Comparison of ENCODE assay signal across 12 cellular contexts in genomic region chr4:119068529-119068962, GRCh38.
DNase-seq lines count a peak whose midpoint lies in the region; ATAC-seq, FAIRE-seq and TF ChIP-seq lines count a peak whose summit lies in the region.
"Had no signal": no experiment of that assay in that cellular context is flagged by ENCODE, and none has a peak within 500 bp of the region (broad histone marks: within the 10 kb centered on the region; RNA-seq: fewer than 3 reads in every experiment).

No MANE protein-coding gene starts in this region.

- H3K27me3 Mint-ChIP-seq in nephron progenitor cell (ENCODE audit: low read depth, poor library complexity): no peaks in the 10 kb centered on the region

- H3K9me3 ChIP-seq in Loucy (ENCODE audit: insufficient read depth, low read depth, low read length) (peaks cover 5% of the 10 kb centered on the region), H1 (ENCODE audit: insufficient read depth in 2 of 2, low read depth in 1 of 2, low read length in 1 of 2) (peaks cover 7 to 10% of the 10 kb centered on the region in 2 experiments)

- TF ChIP-seq RAD21 in H1 (IDR thresholded peaks at IDR 0.05 in 1 of 2, conservative IDR thresholded peaks at IDR 0.05 in 1 of 2; ENCODE audit: low read depth in 2 of 2, low read length in 2 of 2): no peak

- H3K4ac ChIP-seq in H1 (replicated peaks; ENCODE audit: insufficient read length, low read depth, low read length): no peak overlapping the region

- peaks cover 27% of the 10 kb centered on the region for H3K4me1 ChIP-seq in Loucy (ENCODE audit: insufficient read depth, low read length, poor library complexity, severe bottlenecking)
- peaks cover 0 to 9% (median 2%) of the 10 kb centered on the region in 4 experiments; a peak in 3 of 7 replicates for H3K4me1 ChIP-seq in H1 (replicated peaks in 1 of 4; ENCODE audit: control insufficient read depth in 3 of 4, insufficient read depth in 4 of 4, low read length in 3 of 4)

- H3K9me2 ChIP-seq in Loucy (replicated peaks; ENCODE audit: low read depth, low read length): no peaks in the 10 kb centered on the region

- POLR2A ChIA-PET in BJ (lab: Charles Lee) (no interaction called here), H1 (lab: Charles Lee; ENCODE audit: partially characterized antibody) (no interaction called here)

- no peaks in the 10 kb centered on the region for H3K79me1 ChIP-seq in H1 (ENCODE audit: low read depth, low read length)

- peak overlapping the region; percentile 29 for H3K27ac Mint-ChIP-seq in nephron progenitor cell
- no peak overlapping the region for H3K27ac Mint-ChIP-seq in activated naive CD4-positive, alpha-beta T cell treated with anti-CD3 and anti-CD28 coated beads, Interleukin-2, amount 50 U/mL, for 72 hours
- no peak overlapping the region for H3K27ac Mint-ChIP-seq in stimulated activated effector memory CD8-positive, alpha-beta T cell treated with anti-CD3 and anti-CD28 coated beads, Interleukin-12 subunit alpha, Interleukin-12 subunit beta, amount 100 ng/mL, for 72 hours
- H3K27ac Mint-ChIP-seq: T-cell had no signal

- no peak overlapping the region for H2BK120ac ChIP-seq in H1 (replicated peaks; ENCODE audit: low read depth, low read length)

- DNase-seq in BJ (ENCODE audit: low read depth) (peak; percentile 76), H1 (ENCODE audit: low read depth in 1 of 2, low spot score in 2 of 2) (peak in 1 of 2 experiments; percentile 10), nephron progenitor cell (no peak)
- DNase-seq in activated naive CD4-positive, alpha-beta T cell treated with anti-CD3 and anti-CD28 coated beads, Interleukin-2, amount 50 U/mL, for 72 hours (ENCODE audit: low spot score in 2 of 2): no peak
- DNase-seq in stimulated activated effector memory CD8-positive, alpha-beta T cell treated with anti-CD3 and anti-CD28 coated beads, Interleukin-12 subunit alpha, Interleukin-12 subunit beta, amount 100 ng/mL, for 72 hours (ENCODE audit: low spot score in 2 of 2): no peak
- DNase-seq in stimulated activated CD4-positive, alpha-beta T cell treated with anti-CD3 and anti-CD28 coated beads, Interleukin-2, amount 100 ng/mL, for 24 hours: no peak
- DNase-seq: activated CD4-positive, alpha-beta T cell treated with anti-CD3 and anti-CD28 coated beads, Interleukin-2, amount 50 U/mL, for 4 hours; activated effector memory CD4-positive, alpha-beta T cell treated with anti-CD3 and anti-CD28 coated beads, Interleukin-2, amount 50 U/mL, for 16 hours; T-cell had no signal

- 45% methylated on average over 3 of the region's 3 CpGs; no CpG with 5 or more reads in 1 of the 2 experiments for WGBS in H1 (ENCODE audit: extremely low coverage in 1 of 2, insufficient coverage in 1 of 2, insufficient read length in 1 of 2, insufficient replicate concordance in 2 of 2, low coverage in 1 of 2, low lambda C conversion rate in 2 of 2, missing lambda C conversion rate in 1 of 2), 2 experiments

- H3K9ac ChIP-seq in Loucy (ENCODE audit: low read depth, low read length, poor library complexity, severe bottlenecking) (peak overlapping the region; percentile 24), H1 (replicated peaks in 1 of 4; ENCODE audit: extremely low read depth in 1 of 4, low read depth in 3 of 4, low read length in 3 of 4) (no peak overlapping the region)

- CTCF ChIA-PET in BJ (lab: Yijun Ruan, JAX): no interaction called here
- CTCF ChIA-PET in H1 (lab: Charles Lee; ENCODE audit: partially characterized antibody): interaction anchor here (1.4 kb wide), 1 partner anchor 28 kb away, joined by 4 read pairs; no protein-coding TSS in a partner anchor

- no peak overlapping the region for H2BK5ac ChIP-seq in H1 (ENCODE audit: low read depth, low read length)

- H3K9me3 Mint-ChIP-seq in nephron progenitor cell: peaks cover 64% of the 10 kb centered on the region
- peaks cover 5 to 6% of the 10 kb centered on the region in 2 donors for H3K9me3 Mint-ChIP-seq in activated naive CD4-positive, alpha-beta T cell treated with anti-CD3 and anti-CD28 coated beads, Interleukin-2, amount 50 U/mL, for 72 hours
- H3K9me3 Mint-ChIP-seq in stimulated activated effector memory CD8-positive, alpha-beta T cell treated with anti-CD3 and anti-CD28 coated beads, Interleukin-12 subunit alpha, Interleukin-12 subunit beta, amount 100 ng/mL, for 72 hours: peaks cover 3% of the 10 kb centered on the region

- peaks cover 2% of the 10 kb centered on the region for H3K23me2 ChIP-seq in H1 (ENCODE audit: low read depth, low read length)

- H3K27me3 ChIP-seq in BJ (ENCODE audit: control insufficient read depth, insufficient read depth, low read length): no peaks in the 10 kb centered on the region
- no peaks in the 10 kb centered on the region for H3K27me3 ChIP-seq in Loucy (ENCODE audit: insufficient read depth, low read length, poor library complexity, severe bottlenecking)
- no peaks in the 10 kb centered on the region for H3K27me3 ChIP-seq in H1 (replicated peaks in 1 of 4; ENCODE audit: control insufficient read depth in 3 of 4, extremely low read depth in 1 of 4, insufficient read depth in 3 of 4, low read length in 3 of 4)

- H3K4me2 ChIP-seq in Loucy (ENCODE audit: low read depth, low read length, poor library complexity, severe bottlenecking) (peak overlapping the region; percentile 66), H1 (ENCODE audit: insufficient read depth in 1 of 2, low read depth in 2 of 2, low read length in 2 of 2) (peak overlapping the region; percentile 61 to 67)

- no peak overlapping the region for H3K23ac ChIP-seq in H1 (ENCODE audit: insufficient read length)

- H3K14ac ChIP-seq in H1 (ENCODE audit: insufficient read length): no peak overlapping the region

- H3K4me3 ChIP-seq in BJ (ENCODE audit: low read depth, low read length) (no peak overlapping the region), Loucy (ENCODE audit: low read length, poor library complexity, severe bottlenecking) (peak overlapping the region; percentile 49), H1 (ENCODE audit: extremely low read depth in 1 of 4, insufficient read depth in 2 of 4, low read depth in 3 of 4, low read length in 4 of 4) (peak overlapping the region in 1 of 4 experiments; percentile 59; a peak in 1 of 8 replicates)

- H4K20me1 ChIP-seq in Loucy (ENCODE audit: insufficient read depth, low read length, poor library complexity, severe bottlenecking): no peaks in the 10 kb centered on the region
- H4K20me1 ChIP-seq in H1 (replicated peaks in 1 of 2; ENCODE audit: control insufficient read depth in 1 of 2, insufficient read depth in 2 of 2, low read length in 2 of 2): no peaks in the 10 kb centered on the region

- no peak overlapping the region for H2BK12ac ChIP-seq in H1 (ENCODE audit: low read depth, low read length)

- no peak for ATAC-seq in HG03565 (IDR thresholded peaks at IDR 0.05; ENCODE audit: unreplicated experiment)
- no peak for ATAC-seq in activated naive CD4-positive, alpha-beta T cell treated with anti-CD3 and anti-CD28 coated beads, Interleukin-2, amount 50 U/mL, for 72 hours
- no peak for ATAC-seq in stimulated activated effector memory CD8-positive, alpha-beta T cell treated with anti-CD3 and anti-CD28 coated beads, Interleukin-12 subunit alpha, Interleukin-12 subunit beta, amount 100 ng/mL, for 72 hours
- ATAC-seq: T-cell had no signal

- H3K18ac ChIP-seq in H1 (ENCODE audit: extremely low read depth, low read length): no peak overlapping the region

- H3K79me2 ChIP-seq in Loucy (ENCODE audit: insufficient read depth, low read length) (no peaks in the 10 kb centered on the region), H1 (ENCODE audit: control insufficient read depth in 1 of 2, insufficient read depth in 2 of 2, low read length in 2 of 2) (no peaks in the 10 kb centered on the region)

- no peak for FAIRE-seq in H1 (lab: Jason Lieb, UNC)
- FAIRE-seq: urothelium cell line had no signal

- H4K5ac ChIP-seq in H1 (ENCODE audit: insufficient read length, low read depth, low read length): no peak overlapping the region

- H2AFZ ChIP-seq in Loucy (ENCODE audit: low read length) (0 out of 2 replicates have a peak overlapping the region, but pooled peaks have one; percentile 8), H1 (ENCODE audit: low read length) (no peak overlapping the region)

- H3K36me3 ChIP-seq in BJ (ENCODE audit: control insufficient read depth, insufficient read depth, low read length) (no peaks in the 10 kb centered on the region), Loucy (ENCODE audit: insufficient read depth, low read length) (no peaks in the 10 kb centered on the region), H1 (ENCODE audit: control insufficient read depth in 2 of 4, insufficient read depth in 4 of 4, low read length in 3 of 4) (no peaks in the 10 kb centered on the region; a peak in 1 of 8 replicates)

- H3K36me3 Mint-ChIP-seq in nephron progenitor cell (ENCODE audit: low read depth): peaks cover 27% of the 10 kb centered on the region
- H3K36me3 Mint-ChIP-seq in activated naive CD4-positive, alpha-beta T cell treated with anti-CD3 and anti-CD28 coated beads, Interleukin-2, amount 50 U/mL, for 72 hours: peaks cover 0 to 12% of the 10 kb centered on the region in 2 donors
- H3K36me3 Mint-ChIP-seq in stimulated activated effector memory CD8-positive, alpha-beta T cell treated with anti-CD3 and anti-CD28 coated beads, Interleukin-12 subunit alpha, Interleukin-12 subunit beta, amount 100 ng/mL, for 72 hours: no peaks in the 10 kb centered on the region

- no peak overlapping the region for H2BK20ac ChIP-seq in H1 (ENCODE audit: low read length)

- H2AK5ac ChIP-seq in H1 (ENCODE audit: low read depth, low read length): no peak overlapping the region

- TF ChIP-seq EP300 in H1 (IDR thresholded peaks at IDR 0.05; ENCODE audit: borderline replicate concordance in 1 of 2, low read depth in 2 of 2, low read length in 2 of 2): no peak

- no peak for TF ChIP-seq CTCF in BJ (IDR thresholded peaks at IDR 0.05; ENCODE audit: insufficient read depth, low read depth, low read length)
- no peak for TF ChIP-seq CTCF in Loucy (conservative IDR thresholded peaks at IDR 0.05; ENCODE audit: low read length)
- no peak for TF ChIP-seq CTCF in H1 (IDR thresholded peaks at IDR 0.05; ENCODE audit: control extremely low read depth in 1 of 3, insufficient read depth in 1 of 3, low read depth in 1 of 3, low read length in 3 of 3)
- no peak for TF ChIP-seq CTCF in nephron progenitor cell (IDR thresholded peaks at IDR 0.05)

- H3K27ac ChIP-seq in H1 (ENCODE audit: low read depth, low read length): no peak overlapping the region

- H3F3A ChIP-seq in Loucy (ENCODE audit: low read depth): no peaks in the 10 kb centered on the region

- no peak overlapping the region for H4K8ac ChIP-seq in H1 (ENCODE audit: extremely low read depth, insufficient read depth, low read length)

- no peaks in the 10 kb centered on the region for H3K4me1 Mint-ChIP-seq in nephron progenitor cell
- no peaks in the 10 kb centered on the region for H3K4me1 Mint-ChIP-seq in stimulated activated effector memory CD8-positive, alpha-beta T cell treated with anti-CD3 and anti-CD28 coated beads, Interleukin-12 subunit alpha, Interleukin-12 subunit beta, amount 100 ng/mL, for 72 hours

- H4K91ac ChIP-seq in H1 (replicated peaks; ENCODE audit: insufficient read length, low read length): no peak overlapping the region

- H3K4me3 Mint-ChIP-seq in nephron progenitor cell: no peak overlapping the region
- no peak overlapping the region for H3K4me3 Mint-ChIP-seq in stimulated activated effector memory CD8-positive, alpha-beta T cell treated with anti-CD3 and anti-CD28 coated beads, Interleukin-12 subunit alpha, Interleukin-12 subunit beta, amount 100 ng/mL, for 72 hours
- H3K4me3 Mint-ChIP-seq: T-cell had no signal

- no peak for TF ChIP-seq POLR2A in H1 (IDR thresholded peaks at IDR 0.05; ENCODE audit: control extremely low read depth in 1 of 2, low read depth in 2 of 2, low read length in 2 of 2)

- no peak overlapping the region for H2BK15ac ChIP-seq in H1 (ENCODE audit: low read length)

- no peak overlapping the region for H3K56ac ChIP-seq in H1 (replicated peaks; ENCODE audit: insufficient read length, low read depth, low read length)
